16 cellular contexts compared by ENCODE assay signal in genomic region chr16:3957344-3957980, GRCh38.
DNase-seq lines count a peak whose midpoint lies in the region; ATAC-seq, FAIRE-seq and TF ChIP-seq lines count a peak whose summit lies in the region.
"Had no signal": no experiment of that assay in that cellular context is flagged by ENCODE, and none has a peak within 500 bp of the region (broad histone marks: within the 10 kb centered on the region; RNA-seq: fewer than 3 reads in every experiment).

No MANE protein-coding gene starts in this region.

- peaks cover 0 to 6% of the 10 kb centered on the region in 2 experiments; a peak in 1 of 4 replicates for H3K79me1 ChIP-seq in IMR-90 (ENCODE audit: low read depth in 1 of 2, low read length in 2 of 2)

- WGBS in IMR-90 (ENCODE audit: extremely low coverage in 2 of 2, insufficient read length in 1 of 2), 2 experiments = 85% methylated on average over 14 of the region's 23 CpGs; no CpG with 5 or more reads in 1 of the 2 experiments
- WGBS in K562 (ENCODE audit: insufficient coverage, low coverage, missing lambda C conversion rate) = 3% methylated on average over 17 of the region's 23 CpGs

- intact Hi-C loops in IMR-90 (cut with micrococcal nuclease) = no loop called here
- intact Hi-C loops in K562 (cut with micrococcal nuclease) = no loop called here

- peak; percentile 17 for DNase-seq in NCI-H82 (lab: John Stamatoyannopoulos, UW)
- DNase-seq in NCI-H82 treated with DMSO at 0.1 percent for 48 hours (lab: John Stamatoyannopoulos, UW; ENCODE audit: unreplicated experiment) = no peak
- no peak for DNase-seq in IMR-90
- no peak for DNase-seq in K562 (ENCODE audit: extremely low read depth in 1 of 4, low spot score in 3 of 4)
- DNase-seq in progenitor cell of endocrine pancreas (ENCODE audit: low spot score, unreplicated experiment) = no peak
- DNase-seq in NCI-H1092 (lab: John Stamatoyannopoulos, UW) = no peak
- DNase-seq in effector memory CD4-positive, alpha-beta T cell = no peak
- DNase-seq in NCI-H1105 treated with DMSO at 0.1 percent for 48 hours (lab: John Stamatoyannopoulos, UW) = no peak
- DNase-seq: CD8-positive, alpha-beta T cell; NCI-H1092 treated with DMSO at 0.1 percent for 48 hours; NCI-H2029 treated with DMSO at 0.1 percent for 48 hours; NCI-H226; NCI-H774; SIG-M5; SW 1271 had no signal

- TF ChIP-seq POLR2A in IMR-90 (IDR thresholded peaks at IDR 0.05; ENCODE audit: low read depth, low read length) (no peak), K562 (conservative IDR thresholded peaks at IDR 0.05) (no peak)

- H3K4me3 Mint-ChIP-seq in progenitor cell of endocrine pancreas (ENCODE audit: low read depth) = no peak overlapping the region
- H3K4me3 Mint-ChIP-seq: CD8-positive, alpha-beta T cell had no signal

- no peak overlapping the region for H2BK20ac ChIP-seq in IMR-90 (ENCODE audit: low read depth, low read length)

- ATAC-seq in IMR-90 (ENCODE audit: low read depth) = no peak
- no peak for ATAC-seq in K562
- ATAC-seq: CD8-positive, alpha-beta T cell had no signal

- no peak overlapping the region for H4K91ac ChIP-seq in IMR-90 (ENCODE audit: insufficient read depth, low read depth, low read length)

- H2AK9ac ChIP-seq in IMR-90 (replicated peaks; ENCODE audit: low read depth, low read length, poor library complexity) = no peak overlapping the region

- dilution Hi-C loops in IMR-90 (cut with HindIII; ENCODE audit: low sequenced_read_pairs, unreplicated experiment) = no loop called here

- no peak overlapping the region for H4K5ac ChIP-seq in IMR-90 (ENCODE audit: low read depth, low read length)

- POLR2A ChIA-PET in IMR-90 (lab: Charles Lee; ENCODE audit: unreplicated experiment) = no interaction called here
- POLR2A ChIA-PET in K562 (lab: Yijun Ruan, JAX) = no interaction called here

- H3K36me3 ChIP-seq in IMR-90 (ENCODE audit: control insufficient read depth, insufficient read depth, low read length) (no peaks in the 10 kb centered on the region), K562 (ENCODE audit: control insufficient read depth, insufficient read depth, low read length) (no peaks in the 10 kb centered on the region)
- H3K36me3 ChIP-seq in effector memory CD4-positive, alpha-beta T cell (ENCODE audit: control insufficient read depth, insufficient read depth, low read length) = no peaks in the 10 kb centered on the region

- no peak overlapping the region for H2AFZ ChIP-seq in IMR-90 (replicated peaks; ENCODE audit: low read length, poor library complexity)
- no peak overlapping the region for H2AFZ ChIP-seq in K562 (ENCODE audit: low read depth, low read length)

- no peak overlapping the region for H3K23ac ChIP-seq in IMR-90 (ENCODE audit: low read depth, low read length)

- H3K9me3 ChIP-seq in IMR-90 (ENCODE audit: control insufficient read depth, insufficient read depth, low read length) (no peaks in the 10 kb centered on the region), K562 (replicated peaks; ENCODE audit: control insufficient read depth, insufficient read depth, low read depth, low read length) (no peaks in the 10 kb centered on the region)
- no peaks in the 10 kb centered on the region for H3K9me3 ChIP-seq in effector memory CD4-positive, alpha-beta T cell (ENCODE audit: control insufficient read depth, low read length)

- H3K36me3 Mint-ChIP-seq in progenitor cell of endocrine pancreas (ENCODE audit: insufficient read depth) = no peaks in the 10 kb centered on the region
- H3K36me3 Mint-ChIP-seq: CD8-positive, alpha-beta T cell had no signal

- H3K27ac Mint-ChIP-seq in progenitor cell of endocrine pancreas = peak overlapping the region; percentile 73
- H3K27ac Mint-ChIP-seq: CD8-positive, alpha-beta T cell had no signal

- H2BK120ac ChIP-seq in IMR-90 (ENCODE audit: low read depth, low read length) = no peak overlapping the region

- H3K4me1 ChIP-seq in IMR-90 (ENCODE audit: control insufficient read depth, insufficient read depth, low read length) (peaks cover 16% of the 10 kb centered on the region), K562 (replicated peaks in 1 of 2; ENCODE audit: control insufficient read depth in 2 of 2, insufficient read depth in 2 of 2, low read length in 2 of 2) (peaks cover 0 to 5% of the 10 kb centered on the region in 2 experiments; a peak in 3 of 5 replicates)
- peaks cover 3% of the 10 kb centered on the region for H3K4me1 ChIP-seq in effector memory CD4-positive, alpha-beta T cell (ENCODE audit: control insufficient read depth, insufficient read depth, low read length, poor library complexity, severe bottlenecking)

- H3K9ac ChIP-seq in IMR-90 (ENCODE audit: low read depth, low read length) (no peak overlapping the region), K562 (ENCODE audit: insufficient read depth in 1 of 2, low read depth in 2 of 2, low read length in 2 of 2) (no peak overlapping the region)

- H2AK5ac ChIP-seq in IMR-90 (ENCODE audit: low read depth, low read length) = peak overlapping the region; percentile 11; the same call in 1 of the 2 replicates

- peak overlapping the region; percentile 25; the same call in 1 of the 2 replicates for H3K4ac ChIP-seq in IMR-90 (ENCODE audit: low read depth, low read length)

- peaks cover 19% of the 10 kb centered on the region for H3K27me3 Mint-ChIP-seq in progenitor cell of endocrine pancreas

- no TSS peak for BruUV-seq in IMR-90 (replicated peaks; lab: Mats Ljungman, UMichigan)
- BruUV-seq in K562 (replicated peaks; lab: Mats Ljungman, UMichigan) = no TSS peak

- H3K4me3 ChIP-seq in IMR-90 (ENCODE audit: insufficient read depth, low read depth, low read length) = no peak overlapping the region
- no peak overlapping the region for H3K4me3 ChIP-seq in K562
- H3K4me3 ChIP-seq in effector memory CD4-positive, alpha-beta T cell (ENCODE audit: insufficient read depth, low read depth, low read length, poor library complexity, severe bottlenecking) = no peak overlapping the region

- no peaks in the 10 kb centered on the region for H4K20me1 ChIP-seq in IMR-90 (ENCODE audit: insufficient read depth, low read length)
- H4K20me1 ChIP-seq in K562 (replicated peaks; ENCODE audit: control insufficient read depth, insufficient read depth, low read length) = peaks cover 4% of the 10 kb centered on the region; the same call in 1 of the 2 replicates

- in situ Hi-C loops in IMR-90 (cut with MboI; ENCODE audit: low sequenced_read_pairs) (no loop called here), K562 (cut with MboI) (no loop called here)

- H3K18ac ChIP-seq in IMR-90 (ENCODE audit: low read depth, low read length) = no peak overlapping the region

- no peak for TF ChIP-seq RAD21 in IMR-90 (IDR thresholded peaks at IDR 0.05; ENCODE audit: low read length)
- TF ChIP-seq RAD21 in K562 (CRISPR knock-in tag; conservative IDR thresholded peaks at IDR 0.05 in 1 of 2, IDR thresholded peaks at IDR 0.05 in 1 of 2) = no peak

- H3K4me1 Mint-ChIP-seq in progenitor cell of endocrine pancreas (ENCODE audit: low read depth) = peaks cover 2% of the 10 kb centered on the region

- TF ChIP-seq CTCF in IMR-90 (conservative IDR thresholded peaks at IDR 0.05; ENCODE audit: low read depth, low read length) (no peak), K562 (IDR thresholded peaks at IDR 0.05 in 2 of 3, conservative IDR thresholded peaks at IDR 0.05 in 1 of 3; ENCODE audit: insufficient read depth in 2 of 3, low read depth in 1 of 3, low read length in 3 of 3) (no peak), progenitor cell of endocrine pancreas (IDR thresholded peaks at IDR 0.05; ENCODE audit: unreplicated experiment) (no peak)

- H3K9me1 ChIP-seq in IMR-90 (ENCODE audit: insufficient read depth, low read length) (peaks cover 6% of the 10 kb centered on the region; the same call in 1 of the 2 replicates), K562 (ENCODE audit: control insufficient read depth, insufficient read depth, low read length) (no peaks in the 10 kb centered on the region)

- no peak overlapping the region for H3K14ac ChIP-seq in IMR-90 (replicated peaks; ENCODE audit: low read depth, low read length)

- FAIRE-seq in K562 (lab: Jason Lieb, UNC) = no peak
- FAIRE-seq: RCC 7860 had no signal

- H3K27ac ChIP-seq in IMR-90 (ENCODE audit: insufficient read depth, low read length) (no peak overlapping the region), K562 (ENCODE audit: extremely low read depth, low read depth, low read length) (no peak overlapping the region)
- H3K27ac ChIP-seq in effector memory CD4-positive, alpha-beta T cell (ENCODE audit: insufficient read depth, low read length, poor library complexity, severe bottlenecking) = no peak overlapping the region

- TF ChIP-seq EP300 in K562 (IDR thresholded peaks at IDR 0.05; ENCODE audit: low read length) = no peak

- CTCF ChIA-PET in IMR-90 (lab: Yijun Ruan, JAX) = no interaction called here
- CTCF ChIA-PET in K562 (lab: Yijun Ruan, JAX; ENCODE audit: low intra/inter-chr PET ratio) = no interaction called here

- no peak overlapping the region for H4K8ac ChIP-seq in IMR-90 (ENCODE audit: low read depth in 2 of 2, low read length in 2 of 2)

- H2BK15ac ChIP-seq in IMR-90 (ENCODE audit: low read depth, low read length) = no peak overlapping the region

- no peak overlapping the region for H2BK5ac ChIP-seq in IMR-90 (ENCODE audit: low read depth, low read length, poor library complexity, severe bottlenecking)

- H3K27me3 ChIP-seq in IMR-90 (ENCODE audit: control insufficient read depth, insufficient read depth, low read length) (no peaks in the 10 kb centered on the region), K562 (ENCODE audit: control insufficient read depth in 2 of 2, insufficient read depth in 2 of 2, low read length in 2 of 2) (peaks cover 44 to 69% of the 10 kb centered on the region in 2 experiments)
- H3K27me3 ChIP-seq in effector memory CD4-positive, alpha-beta T cell (replicated peaks; ENCODE audit: control insufficient read depth, insufficient read depth, low read length, poor library complexity, severe bottlenecking) = peaks cover 13% of the 10 kb centered on the region

- H3K56ac ChIP-seq in IMR-90 (ENCODE audit: extremely low read depth, insufficient read depth, low read length) = no peak overlapping the region

- H3K9me3 Mint-ChIP-seq in progenitor cell of endocrine pancreas (ENCODE audit: low read depth) = no peaks in the 10 kb centered on the region
- H3K9me3 Mint-ChIP-seq: CD8-positive, alpha-beta T cell had no signal

- H3K79me2 ChIP-seq in K562 (ENCODE audit: control insufficient read depth, insufficient read depth, low read length) = no peaks in the 10 kb centered on the region

- H3K4me2 ChIP-seq in IMR-90 (ENCODE audit: low read depth, low read length) = no peak overlapping the region
- no peak overlapping the region for H3K4me2 ChIP-seq in K562 (ENCODE audit: insufficient read depth, low read length)

TF ChIP-seq in IMR-90, 13 proteins besides CTCF, POLR2A, EP300 and RAD21 (continues in another document):
- TF ChIP-seq CHD1 (IDR thresholded peaks at IDR 0.05; ENCODE audit: low read depth, low read length) (no peak), SMC3 (IDR thresholded peaks at IDR 0.05; ENCODE audit: low read depth, low read length) (no peak), MXI1 (IDR thresholded peaks at IDR 0.05; ENCODE audit: borderline replicate concordance, low read depth, low read length) (no peak)

TF ChIP-seq in K562, 482 proteins besides CTCF, POLR2A, EP300 and RAD21 (continues in another document):
- no peak for TF ChIP-seq ADNP (tag; IDR thresholded peaks at IDR 0.05)
- TF ChIP-seq ZNF324 (CRISPR knock-in tag; IDR thresholded peaks at IDR 0.05) = no peak
- no peak for TF ChIP-seq FOSL1 (tag; conservative IDR thresholded peaks at IDR 0.05)
- no peak for TF ChIP-seq CAMTA2 (CRISPR knock-in tag; conservative IDR thresholded peaks at IDR 0.05)
